Comparison of ENCODE assay signal across 8 cellular contexts in the genomic region with DNA sequence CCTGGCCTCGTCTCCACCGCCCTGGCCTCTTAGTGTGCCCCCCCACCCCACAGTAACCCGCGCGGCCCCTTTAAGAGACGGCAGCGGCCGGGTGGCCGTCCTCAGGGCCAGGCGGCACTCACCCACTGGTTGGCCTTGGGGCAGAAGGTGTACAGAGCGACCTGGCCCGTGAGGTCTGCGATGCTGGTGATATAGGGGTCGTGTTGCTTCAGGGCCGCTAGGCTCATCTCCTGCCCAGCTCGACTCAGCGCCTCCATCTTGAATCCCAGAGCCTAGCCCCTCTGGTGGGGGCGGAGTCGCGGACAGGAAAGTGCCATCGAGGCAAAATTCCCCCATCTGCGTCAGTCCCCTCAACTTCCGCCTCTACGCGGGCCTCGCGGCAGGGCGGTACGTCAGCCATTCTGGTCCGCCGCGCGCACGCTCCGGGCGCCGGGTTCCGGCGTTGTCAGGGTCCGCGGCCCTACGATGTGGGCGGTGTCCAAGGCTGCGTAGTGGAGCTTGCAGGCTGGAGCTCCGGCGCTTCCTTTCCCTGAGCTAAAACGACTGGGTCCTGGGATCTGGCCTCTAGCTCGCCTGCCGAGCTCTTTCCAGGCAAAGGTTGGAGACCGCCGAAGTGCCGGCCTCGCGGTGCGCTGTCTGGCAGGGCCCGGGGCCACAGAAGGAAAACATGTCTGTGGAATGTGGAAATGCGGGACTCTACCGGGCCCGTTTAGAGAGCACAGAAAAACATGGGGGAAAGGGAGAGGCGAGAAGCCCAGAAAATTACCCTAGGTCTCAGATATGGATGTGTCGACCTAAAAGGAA. TPM values are rescaled to one million over a fixed set of nuclear protein-coding genes. Genes with fewer than 3 reads are reported as not detected.
DNase-seq lines count a peak whose midpoint lies in the region; ATAC-seq, FAIRE-seq and TF ChIP-seq lines count a peak whose summit lies in the region.

DCP1A (minus strand) TSS at position 283 of the 804 bp plus-strand sequence; CDS start at position 257, 26 bp downstream.

- DNase-seq in AG09319 (ENCODE audit: extremely low read depth, low read depth) = peak; percentile 92
- DNase-seq in NCI-H446 treated with DMSO at 0.1 percent for 48 hours (lab: John Stamatoyannopoulos, UW) = peak; percentile 80
- DNase-seq in cerebellar nuclear complex (lab: John Stamatoyannopoulos, UW) = peak; percentile 29 to 80
- peak; percentile 60 for DNase-seq in keratinocyte (ENCODE audit: low read depth, low spot score)
- peak; percentile 90 to 91 for DNase-seq in stimulated activated CD4-positive, alpha-beta T cell treated with anti-CD3 and anti-CD28 coated beads, Interleukin-15, amount 100 ng/mL, for 1 hour (ENCODE audit: low read depth in 1 of 2, low spot score in 1 of 2)

- peak within 1 kb of the TSS; percentile 86 to 91 (median 87) for H3K4me3 ChIP-seq in keratinocyte (ENCODE audit: control insufficient read depth in 2 of 3, extremely low read depth in 1 of 3, insufficient read depth in 2 of 3, low read depth in 1 of 3, low read length in 3 of 3)

- H3K27ac ChIP-seq in keratinocyte (ENCODE audit: control insufficient read depth, insufficient read depth, low read length) = peak within 1 kb of the TSS; percentile 90

- no peak for TF ChIP-seq CTCF in AG09319 (IDR thresholded peaks at IDR 0.05; ENCODE audit: low read depth, low read length)
- no peak for TF ChIP-seq CTCF in keratinocyte (optimal IDR thresholded peaks at IDR 0.05 in 1 of 3, IDR thresholded peaks at IDR 0.05 in 1 of 3, conservative IDR thresholded peaks at IDR 0.05 in 1 of 3; ENCODE audit: extremely low read depth in 1 of 3, insufficient read depth in 2 of 3, low read length in 3 of 3)

- FAIRE-seq in keratinocyte (lab: Jason Lieb, UNC) = peak; percentile 85

- no peaks in the 10 kb centered on the region for H4K20me1 ChIP-seq in keratinocyte (ENCODE audit: control insufficient read depth, extremely low read depth, insufficient read depth, low read length)

- H3K79me2 ChIP-seq in keratinocyte (ENCODE audit: control insufficient read depth, insufficient read depth, low read length) = peaks cover 43% of the 10 kb centered on the region

- H2AFZ ChIP-seq in keratinocyte (ENCODE audit: control insufficient read depth, low read length) = peak within 1 kb of the TSS; percentile 95

- H3K36me3 ChIP-seq in keratinocyte (ENCODE audit: control insufficient read depth in 2 of 2, extremely low read depth in 1 of 2, insufficient read depth in 2 of 2, low read length in 2 of 2) = peaks cover 0 to under 1% of the 10 kb centered on the region in 2 experiments

- H3K4me1 ChIP-seq in keratinocyte (ENCODE audit: control insufficient read depth, extremely low read depth, insufficient read depth, low read length) = no peaks in the 10 kb centered on the region

- no peaks in the 10 kb centered on the region for H3K27me3 ChIP-seq in keratinocyte (ENCODE audit: control insufficient read depth, extremely low read depth, insufficient read depth, low read length)

- peak within 1 kb of the TSS; percentile 89 for H3K4me2 ChIP-seq in keratinocyte (ENCODE audit: control insufficient read depth, extremely low read depth, insufficient read depth, low read depth, low read length)

- no peaks in the 10 kb centered on the region for H3K9me1 ChIP-seq in keratinocyte (ENCODE audit: control insufficient read depth, extremely low read depth, insufficient read depth, low read length)

- ATAC-seq in GM19023 (IDR thresholded peaks at IDR 0.05; ENCODE audit: unreplicated experiment) (peak; percentile 96), HG03280 (IDR thresholded peaks at IDR 0.05; ENCODE audit: unreplicated experiment) (peak; percentile 95)
- peak; percentile 93 to 98 for ATAC-seq in activated CD4-positive, CD25-positive, alpha-beta regulatory T cell treated with anti-CD3 and anti-CD28 coated beads, Interleukin-2, amount 50 U/mL, for 24 hours

- no peaks in the 10 kb centered on the region for H3K9me3 ChIP-seq in keratinocyte (ENCODE audit: control insufficient read depth, low read depth, low read length)

- dilution Hi-C loops in keratinocyte (cut with MboI; ENCODE audit: extremely low pct_ligation_motif_present, low sequenced_read_pairs) = no loop called here

- H3K9ac ChIP-seq in keratinocyte (ENCODE audit: control insufficient read depth, extremely low read depth, insufficient read depth, low read length) = peak within 1 kb of the TSS; percentile 95

RNA-seq across cellular contexts. Expression of gene DCP1A, which starts in this region (rescaled TPM):
- polyA plus RNA-seq in keratinocyte = 15.0 to 16.1 TPM (median 15.9 TPM) in 3 replicates
- 14.2 TPM for polyA plus RNA-seq in keratinocyte (2011; ENCODE audit: low read depth)
- 7.0 and 9.6 TPM in 2 replicates for polyA plus RNA-seq in keratinocyte (2011; cell fraction: cytosol; rRNA removed)
- 22.2 and 22.6 TPM in 2 replicates for polyA plus RNA-seq in keratinocyte (2011; cell fraction: nucleus; rRNA removed)
- 9.0 and 10.1 TPM in 2 replicates for polyA plus RNA-seq in keratinocyte (2012; ENCODE audit: low replicate concordance)
- polyA minus RNA-seq in keratinocyte = 25.3 to 47.3 TPM (median 45.0 TPM) in 3 replicates
- polyA minus RNA-seq in keratinocyte (2011; cell fraction: cytosol; rRNA and poly(A)+ RNA removed) = 15.7 TPM
- polyA minus RNA-seq in keratinocyte (2011; cell fraction: nucleus; rRNA and poly(A)+ RNA removed) = 37.1 and 37.2 TPM in 2 replicates

Comparison
In these comparisons a context has a peak if more than half of its experiments do, and no peak if none do; other contexts are left out.
1. Peak in every context shown above with its lines: DNase-seq, ATAC-seq, H3K4me3 ChIP-seq and H3K27ac ChIP-seq.